Comparison of ENCODE assay signal across 8 cellular contexts in genomic region chr21:10415859-10416258, GRCh38.
DNase-seq lines count a peak whose midpoint lies in the region; ATAC-seq and TF ChIP-seq lines count a peak whose summit lies in the region.
"Not testable (repeated sequence)": the region's sequence is repeated elsewhere in the genome, so short reads cannot be mapped to it uniquely, and the experiment has no call there.

No MANE protein-coding gene starts in this region.

- peaks cover 31% of the 10 kb centered on the region for H3K36me3 ChIP-seq in GM23338 (ENCODE audit: insufficient read depth)
- not testable (repeated sequence) for H3K36me3 ChIP-seq in SK-N-SH (replicated peaks in 1 of 2; ENCODE audit: control insufficient read depth in 1 of 2, insufficient read depth in 2 of 2, low read length in 1 of 2); endodermal cell (ENCODE audit: control insufficient read depth, insufficient read depth, low read length); heart right ventricle; naive thymus-derived CD4-positive, alpha-beta T cell (ENCODE audit: control insufficient read depth in 2 of 3, insufficient read depth in 3 of 3, low read length in 3 of 3); psoas muscle (ENCODE audit: insufficient read depth in 1 of 2, low read depth in 1 of 2); aorta (ENCODE audit: control insufficient read depth in 1 of 2, insufficient read depth in 2 of 2, low read length in 1 of 2)

- CTCF ChIA-PET in SK-N-SH (lab: Yijun Ruan, JAX); naive thymus-derived CD4-positive, alpha-beta T cell (lab: Charles Lee): not testable (repeated sequence)

- WGBS in SK-N-SH (ENCODE audit: low lambda C conversion rate), result 7% methylated on average over 6 of the region's 6 CpGs
- WGBS in endodermal cell (ENCODE audit: insufficient coverage in 1 of 2, insufficient read length in 1 of 2), 2 experiments, result 48 to 57% methylated on average over 6 of the region's 6 CpGs
- WGBS in heart right ventricle, 2 donors, result 44 to 50% methylated on average over 6 of the region's 6 CpGs
- WGBS in psoas muscle, 3 donors, result 49 to 58% (median 50%) methylated on average over 6 of the region's 6 CpGs
- WGBS in aorta, 2 donors, result 56 to 57% methylated on average over 6 of the region's 6 CpGs

- not testable (repeated sequence) for H3K27me3 ChIP-seq in GM23338 (ENCODE audit: insufficient read depth); SK-N-SH (ENCODE audit: insufficient read depth); endodermal cell (ENCODE audit: control insufficient read depth, insufficient read depth, low read length, poor library complexity, severe bottlenecking); heart right ventricle; naive thymus-derived CD4-positive, alpha-beta T cell (ENCODE audit: control insufficient read depth in 2 of 2, insufficient read depth in 2 of 2, low read length in 2 of 2); psoas muscle (ENCODE audit: insufficient read depth in 3 of 3, low read length in 2 of 3); aorta (ENCODE audit: control insufficient read depth in 1 of 2, insufficient read depth in 2 of 2, low read length in 1 of 2)

- not testable (repeated sequence) for H3K4me2 ChIP-seq in GM23338, SK-N-SH

- POLR2A ChIA-PET in SK-N-SH (lab: Yijun Ruan, JAX); naive thymus-derived CD4-positive, alpha-beta T cell (lab: Charles Lee): not testable (repeated sequence)

- TF ChIP-seq CTCF in GM23338 (conservative IDR thresholded peaks at IDR 0.05; ENCODE audit: low read depth in 2 of 2); SK-N-SH (IDR thresholded peaks at IDR 0.05); endodermal cell (conservative IDR thresholded peaks at IDR 0.05); heart right ventricle (IDR thresholded peaks at IDR 0.05); psoas muscle (IDR thresholded peaks at IDR 0.05): not testable (repeated sequence)

- not testable (repeated sequence) for H3K4me1 Mint-ChIP-seq in GM23338; endodermal cell; naive thymus-derived CD4-positive, alpha-beta T cell

- H4K20me1 ChIP-seq in GM23338 (replicated peaks; ENCODE audit: insufficient read depth); SK-N-SH (ENCODE audit: insufficient read depth): not testable (repeated sequence)

- intact Hi-C loops in heart right ventricle (cut with DNase I); left colon (cut with DNase I, micrococcal nuclease); naive thymus-derived CD4-positive, alpha-beta T cell (cut with micrococcal nuclease); psoas muscle (cut with DNase I); aorta (cut with DNase I): not testable (repeated sequence)

- H3F3A ChIP-seq in GM23338 (replicated peaks; ENCODE audit: low read depth); SK-N-SH (replicated peaks; ENCODE audit: insufficient read depth): not testable (repeated sequence)

- not testable (repeated sequence) for DNase-seq in GM23338 (ENCODE audit: low spot score); endodermal cell; heart right ventricle; left colon; naive thymus-derived CD4-positive, alpha-beta T cell; psoas muscle
- DNase-seq in SK-N-SH (peak; percentile 1), aorta (peak in 1 of 2 donors; percentile 79)

- H3K4me3 Mint-ChIP-seq in GM23338; endodermal cell; naive thymus-derived CD4-positive, alpha-beta T cell: not testable (repeated sequence)

- not testable (repeated sequence) for ATAC-seq in GM23338
- peak; percentile 4 to 53 (median 15) for ATAC-seq in heart right ventricle
- ATAC-seq in left colon, result peak; percentile 19
- peak; percentile 9 for ATAC-seq in naive thymus-derived CD4-positive, alpha-beta T cell
- peak in 3 of 4 donors; percentile 9 to 31 (median 24) for ATAC-seq in psoas muscle
- peak; percentile 44 for ATAC-seq in aorta (ENCODE audit: low FRiP score)

- H3K27me3 Mint-ChIP-seq in GM23338 (ENCODE audit: insufficient read depth, low read depth, poor library complexity); endodermal cell (ENCODE audit: insufficient read depth); naive thymus-derived CD4-positive, alpha-beta T cell: not testable (repeated sequence)

- not testable (repeated sequence) for H3K9me3 ChIP-seq in SK-N-SH; psoas muscle; aorta (ENCODE audit: control insufficient read depth, low read length)
- H3K9me3 ChIP-seq in endodermal cell (ENCODE audit: control insufficient read depth, low read length) (peaks cover 79% of the 10 kb centered on the region), heart right ventricle (peaks cover 0 to 78% (median 8%) of the 10 kb centered on the region in 11 donors)
- H3K9me3 ChIP-seq in naive thymus-derived CD4-positive, alpha-beta T cell (ENCODE audit: control insufficient read depth in 2 of 3, low read length in 3 of 3), result peaks cover 0 to 29% (median 4%) of the 10 kb centered on the region in 3 experiments

- H3K27ac Mint-ChIP-seq in GM23338; endodermal cell; naive thymus-derived CD4-positive, alpha-beta T cell: not testable (repeated sequence)

- H3K36me3 Mint-ChIP-seq in GM23338 (ENCODE audit: low read depth); endodermal cell (ENCODE audit: low read depth); naive thymus-derived CD4-positive, alpha-beta T cell: not testable (repeated sequence)

- TF ChIP-seq EP300 in SK-N-SH (IDR thresholded peaks at IDR 0.05; ENCODE audit: borderline replicate concordance in 1 of 2, low read depth in 1 of 2, low read length in 1 of 2), result not testable (repeated sequence)

- TF ChIP-seq RAD21 in SK-N-SH (IDR thresholded peaks at IDR 0.05; ENCODE audit: low read length), result not testable (repeated sequence)

- not testable (repeated sequence) for H3K9me3 Mint-ChIP-seq in GM23338; endodermal cell; naive thymus-derived CD4-positive, alpha-beta T cell

- not testable (repeated sequence) for H2AFZ ChIP-seq in GM23338; SK-N-SH (ENCODE audit: low read depth)

- H3K9ac ChIP-seq in SK-N-SH; endodermal cell (ENCODE audit: extremely low read depth, low read length, poor library complexity, severe bottlenecking): not testable (repeated sequence)

- not testable (repeated sequence) for H3K9me2 ChIP-seq in GM23338 (ENCODE audit: insufficient read depth); SK-N-SH

- not testable (repeated sequence) for H3K27ac ChIP-seq in GM23338 (ENCODE audit: low read depth); SK-N-SH (ENCODE audit: low read depth in 2 of 2, low read length in 1 of 2); endodermal cell (ENCODE audit: low read depth, low read length); heart right ventricle; naive thymus-derived CD4-positive, alpha-beta T cell (ENCODE audit: low read depth, low read length); psoas muscle; aorta (ENCODE audit: low read depth in 1 of 2, low read length in 2 of 2)

- not testable (repeated sequence) for H3K79me2 ChIP-seq in GM23338 (replicated peaks; ENCODE audit: insufficient read depth); SK-N-SH (ENCODE audit: insufficient read depth)

- H3K4me3 ChIP-seq in GM23338, result 0 out of 2 replicates have a peak overlapping the region, but pooled peaks have one; percentile 4
- not testable (repeated sequence) for H3K4me3 ChIP-seq in SK-N-SH (ENCODE audit: low read depth in 2 of 2, low read length in 1 of 2); heart right ventricle; naive thymus-derived CD4-positive, alpha-beta T cell (ENCODE audit: low read length); psoas muscle; aorta (ENCODE audit: low read length in 2 of 2)
- H3K4me3 ChIP-seq in endodermal cell (ENCODE audit: low read length), result peak overlapping the region; percentile 16

- not testable (repeated sequence) for H3K4me1 ChIP-seq in GM23338 (ENCODE audit: insufficient read depth); SK-N-SH (ENCODE audit: control insufficient read depth in 1 of 2, insufficient read depth in 2 of 2, low read depth in 1 of 2, low read length in 1 of 2); endodermal cell (ENCODE audit: control insufficient read depth, insufficient read depth, low read length); heart right ventricle; naive thymus-derived CD4-positive, alpha-beta T cell (ENCODE audit: control insufficient read depth in 2 of 2, insufficient read depth in 2 of 2, low read length in 2 of 2); psoas muscle; aorta (ENCODE audit: control insufficient read depth in 1 of 2, insufficient read depth in 2 of 2, low read length in 2 of 2)
